Comparison of ENCODE assay signal across 8 cellular contexts in genomic region chr16:643050-643368, GRCh38. TPM values are rescaled to one million over a fixed set of nuclear protein-coding genes. Genes with fewer than 3 reads are reported as not detected.
DNase-seq lines count a peak whose midpoint lies in the region; ATAC-seq and TF ChIP-seq lines count a peak whose summit lies in the region.

No MANE protein-coding gene starts in this region.

- no peak for TF ChIP-seq CTCF in AG04450 (IDR thresholded peaks at IDR 0.05; ENCODE audit: low read depth, low read length)

- CTCF ChIA-PET in AG04450 (lab: Charles Lee), result no interaction called here

- peak overlapping the region; percentile 69 for H3K4me3 Mint-ChIP-seq in central memory CD8-positive, alpha-beta T cell
- peak overlapping the region; percentile 7 to 81 (median 68) for H3K4me3 Mint-ChIP-seq in naive thymus-derived CD8-positive, alpha-beta T cell

- 86% methylated on average over 11 of the region's 13 CpGs for WGBS in HUES64

- ATAC-seq in central memory CD8-positive, alpha-beta T cell (replicated peaks; ENCODE audit: extremely low read depth, poor library complexity, severe bottlenecking), result no peak
- no peak for ATAC-seq in naive thymus-derived CD8-positive, alpha-beta T cell

- H3K9ac ChIP-seq in HUES64 (ENCODE audit: low read depth, low read length), result no peak overlapping the region

- H3K9me3 ChIP-seq in AG04450 (ENCODE audit: control insufficient read depth, insufficient read depth, low read length) (no peaks in the 10 kb centered on the region; the same call in 1 of the 2 replicates), HUES64 (ENCODE audit: insufficient read depth, low read depth, low read length) (no peaks in the 10 kb centered on the region)

- POLR2A ChIA-PET in AG04450 (lab: Yijun Ruan, JAX), result no interaction called here
- POLR2A ChIA-PET in naive thymus-derived CD8-positive, alpha-beta T cell (lab: Charles Lee), result interaction anchor here (1.1 to 1.4 kb wide), 2 partner anchors 45 to 242 kb away, joined by 3 read pairs; no protein-coding TSS in a partner anchor

- H3K4me1 ChIP-seq in HUES64 (ENCODE audit: insufficient read depth, low read length), result peaks cover 9% of the 10 kb centered on the region

- DNase-seq in AG04450 (ENCODE audit: low read depth, low spot score) (no peak), superior temporal gyrus (ENCODE audit: extremely low spot score) (no peak), NCI-H146 (lab: John Stamatoyannopoulos, UW) (no peak), NCI-H526 treated with DMSO at 0.1 percent for 48 hours (lab: John Stamatoyannopoulos, UW) (no peak), iPS-NIHi7 (ENCODE audit: extremely low spot score) (no peak)
- no peak for DNase-seq in central memory CD8-positive, alpha-beta T cell (ENCODE audit: low spot score in 2 of 2)
- no peak for DNase-seq in naive thymus-derived CD8-positive, alpha-beta T cell

- H3K27ac Mint-ChIP-seq in central memory CD8-positive, alpha-beta T cell (ENCODE audit: low read depth), result no peak overlapping the region
- H3K27ac Mint-ChIP-seq in naive thymus-derived CD8-positive, alpha-beta T cell, result peak overlapping the region in 2 of 10 donors; percentile 33 to 63

- peaks cover 2% of the 10 kb centered on the region for H3K36me3 Mint-ChIP-seq in central memory CD8-positive, alpha-beta T cell (ENCODE audit: insufficient read depth)
- no peaks in the 10 kb centered on the region for H3K36me3 Mint-ChIP-seq in naive thymus-derived CD8-positive, alpha-beta T cell

- no peaks in the 10 kb centered on the region for H3K36me3 ChIP-seq in HUES64 (ENCODE audit: insufficient read depth, low read length)

- H3K27me3 ChIP-seq in AG04450 (ENCODE audit: control insufficient read depth, insufficient read depth, low read length), result no peaks in the 10 kb centered on the region
- peaks cover 13% of the 10 kb centered on the region for H3K27me3 ChIP-seq in HUES64 (ENCODE audit: insufficient read depth, low read length)

- H3K27ac ChIP-seq in AG04450 (ENCODE audit: low read depth, low read length), result no peak overlapping the region
- no peak overlapping the region for H3K27ac ChIP-seq in HUES64 (ENCODE audit: low read depth, low read length)

- H3K4me1 Mint-ChIP-seq in central memory CD8-positive, alpha-beta T cell, result peaks cover 7% of the 10 kb centered on the region
- H3K4me1 Mint-ChIP-seq in naive thymus-derived CD8-positive, alpha-beta T cell, result peaks cover 10 to 26% (median 18%) of the 10 kb centered on the region in 4 donors

- H3K4me3 ChIP-seq in AG04450 (ENCODE audit: low read depth, low read length), result peak overlapping the region; percentile 80
- peak overlapping the region; percentile 72 for H3K4me3 ChIP-seq in HUES64 (ENCODE audit: low read length)

- H3K27me3 Mint-ChIP-seq in central memory CD8-positive, alpha-beta T cell, result no peaks in the 10 kb centered on the region
- no peaks in the 10 kb centered on the region for H3K27me3 Mint-ChIP-seq in naive thymus-derived CD8-positive, alpha-beta T cell

- H3K9me3 Mint-ChIP-seq in central memory CD8-positive, alpha-beta T cell, result no peaks in the 10 kb centered on the region
- no peaks in the 10 kb centered on the region for H3K9me3 Mint-ChIP-seq in naive thymus-derived CD8-positive, alpha-beta T cell

RNA-seq across cellular contexts. Expression of gene MCRIP2, which starts 1.4 kb away (rescaled TPM):
- polyA plus RNA-seq in AG04450 (2011; rRNA removed), result 6.7 and 10.8 TPM in 2 replicates
- 1.6 and 1.9 TPM in 2 replicates for polyA minus RNA-seq in AG04450 (2011; rRNA and poly(A)+ RNA removed)
- polyA plus RNA-seq in HUES64 (2013, experiment 1 of 2), result 27.1 TPM
- polyA plus RNA-seq in HUES64 (2013, experiment 2 of 2), result 22.4 TPM
- 10 to 100 TPM; 31.9 to 32.2 TPM for total RNA-seq in naive thymus-derived CD8-positive, alpha-beta T cell
- 10 to 100 TPM; 28.1 to 36.6 (median 35.5) TPM for polyA plus RNA-seq in naive thymus-derived CD8-positive, alpha-beta T cell

RNA-seq across cellular contexts. Expression of gene WDR90, which starts 6.2 kb away (rescaled TPM):
- 2.1 and 2.5 TPM in 2 replicates for polyA plus RNA-seq in AG04450 (2011; rRNA removed)
- 2.8 and 3.5 TPM in 2 replicates for polyA minus RNA-seq in AG04450 (2011; rRNA and poly(A)+ RNA removed)
- polyA plus RNA-seq in HUES64 (2013, experiment 1 of 2), result 26.0 TPM
- polyA plus RNA-seq in HUES64 (2013, experiment 2 of 2), result 19.5 TPM
- 10 to 100 TPM; 17.8 to 19.2 TPM for total RNA-seq in naive thymus-derived CD8-positive, alpha-beta T cell
- 1 to 10 TPM in 2 of 3 donors, under 1 TPM in 1; 0.27 to 2.5 (median 1.5) TPM for polyA plus RNA-seq in naive thymus-derived CD8-positive, alpha-beta T cell

RNA-seq across cellular contexts. Expression of gene METTL26, which starts 6.9 kb away (rescaled TPM):
- 58.3 and 69.5 TPM in 2 replicates for polyA plus RNA-seq in AG04450 (2011; rRNA removed)
- polyA minus RNA-seq in AG04450 (2011; rRNA and poly(A)+ RNA removed), result 35.2 and 39.7 TPM in 2 replicates
- polyA plus RNA-seq in HUES64 (2013, experiment 1 of 2), result 79.3 TPM
- polyA plus RNA-seq in HUES64 (2013, experiment 2 of 2), result 81.6 TPM
- total RNA-seq in naive thymus-derived CD8-positive, alpha-beta T cell, result 10 to 100 TPM; 69.2 to 72.6 TPM
- polyA plus RNA-seq in naive thymus-derived CD8-positive, alpha-beta T cell, result 10 to 100 TPM; 88.4 to 98.4 (median 89.8) TPM

RNA-seq across cellular contexts. Expression of gene WFIKKN1, which starts 12.2 kb away (rescaled TPM):
- not detected in 2 replicates for polyA plus RNA-seq in AG04450 (2011; rRNA removed)
- not detected in 2 replicates for polyA minus RNA-seq in AG04450 (2011; rRNA and poly(A)+ RNA removed)
- polyA plus RNA-seq in HUES64 (2013, experiment 1 of 2), result 9.5 TPM
- polyA plus RNA-seq in HUES64 (2013, experiment 2 of 2), result 11.2 TPM
- under 1 TPM; 0.47 to 0.57 TPM for total RNA-seq in naive thymus-derived CD8-positive, alpha-beta T cell
- polyA plus RNA-seq in naive thymus-derived CD8-positive, alpha-beta T cell, result under 1 TPM in 1 of 3 donors, not detected in 2; 0.07 TPM

RNA-seq across cellular contexts. Expression of gene RHOT2, which starts 24.9 kb away (rescaled TPM):
- 38.0 and 53.3 TPM in 2 replicates for polyA plus RNA-seq in AG04450 (2011; rRNA removed)
- polyA minus RNA-seq in AG04450 (2011; rRNA and poly(A)+ RNA removed), result 28.1 and 42.2 TPM in 2 replicates
- polyA plus RNA-seq in HUES64 (2013, experiment 1 of 2), result 96.7 TPM
- 84.0 TPM for polyA plus RNA-seq in HUES64 (2013, experiment 2 of 2)
- 100 to 1,000 TPM; 220 TPM for total RNA-seq in naive thymus-derived CD8-positive, alpha-beta T cell
- 10 to 100 TPM; 25.1 to 44.8 (median 31.8) TPM for polyA plus RNA-seq in naive thymus-derived CD8-positive, alpha-beta T cell
